ENCODE assay signal across 1 cellular context in genomic region chr9:87554177-87554940, GRCh38.
TF ChIP-seq lines count a peak whose summit lies in the region.

No MANE protein-coding gene starts in this region.

TF ChIP-seq in H1, 55 proteins besides CTCF, POLR2A, EP300 and RAD21 (continued from another document):
- TF ChIP-seq CEBPB (IDR thresholded peaks at IDR 0.05; ENCODE audit: low read depth, low read length) (peak; percentile 40; the same call in 1 of the 2 replicates), CBX8 (IDR thresholded peaks at IDR 0.05; ENCODE audit: borderline replicate concordance, low read depth, low read length) (no peak)
